In the genomic region with DNA sequence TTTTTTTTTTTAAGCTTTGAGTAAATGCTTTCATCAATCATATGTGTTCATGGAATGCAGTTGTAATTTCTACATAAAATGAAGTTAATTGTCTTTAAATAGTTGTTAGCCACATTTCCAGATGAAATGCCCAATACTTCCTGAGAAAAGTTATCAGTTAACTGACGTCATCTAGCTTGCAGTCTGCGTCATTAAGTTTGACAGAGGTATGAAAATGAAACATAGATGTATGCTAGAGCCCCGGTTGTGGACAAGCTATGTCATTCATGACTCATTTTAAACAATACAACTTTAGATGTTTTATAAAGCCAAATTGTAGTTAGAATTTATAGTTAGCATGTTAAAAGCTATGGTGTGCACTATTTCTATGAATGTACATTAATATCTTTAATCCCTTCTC, we compare ENCODE assay signal across 16 cellular contexts.
A peak's percentile ranks its signal among the peaks of the same experiment; 100 is the strongest.
DNase-seq lines count a peak whose midpoint lies in the region; ATAC-seq and TF ChIP-seq lines count a peak whose summit lies in the region.
"Had no signal": no experiment of that assay in that cellular context is flagged by ENCODE, and none has a peak within 500 bp of the region (broad histone marks: within the 10 kb centered on the region; RNA-seq: fewer than 3 reads in every experiment).

No MANE protein-coding gene starts in this region.

- no peak overlapping the region for H3K4me3 ChIP-seq in AG10803 (ENCODE audit: low read length)
- H3K4me3 ChIP-seq in astrocyte of the spinal cord (ENCODE audit: low read depth, low read length): no peak overlapping the region
- no peak overlapping the region for H3K4me3 ChIP-seq in fibroblast of villous mesenchyme (ENCODE audit: low read depth, low read length)
- H3K4me3 ChIP-seq: sigmoid colon, transverse colon had no signal

- no peak for ATAC-seq in HG03457 (IDR thresholded peaks at IDR 0.05; ENCODE audit: unreplicated experiment)
- ATAC-seq: HCT116, T-cell, WTC11 had no signal

- TF ChIP-seq CTCF in AG10803 (conservative IDR thresholded peaks at IDR 0.05; ENCODE audit: low read length) (no peak), astrocyte of the spinal cord (IDR thresholded peaks at IDR 0.05; ENCODE audit: low read depth, low read length) (no peak), fibroblast of villous mesenchyme (IDR thresholded peaks at IDR 0.05; ENCODE audit: insufficient read depth, low read depth, low read length) (no peak)

- in situ Hi-C loops in astrocyte of the spinal cord (cut with HindIII; ENCODE audit: low sequenced_read_pairs): no loop called here

- DNase-seq in AG10803 (ENCODE audit: low read depth) (peak; percentile 67), HT1080 (ENCODE audit: low read depth) (peak; percentile 31), astrocyte of the spinal cord (ENCODE audit: low read depth, low spot score) (peak; percentile 85), fibroblast of villous mesenchyme (ENCODE audit: low read depth) (peak; percentile 78), DMS 273 (lab: John Stamatoyannopoulos, UW; ENCODE audit: unreplicated experiment) (no peak), SW480 (ENCODE audit: low spot score) (no peak)
- DNase-seq in activated naive CD4-positive, alpha-beta T cell treated with Interleukin-2 at 50 U/mL for 16 hours: no peak
- DNase-seq: midbrain; NCI-H510A; sigmoid colon; stimulated activated CD4-positive, alpha-beta T cell treated with anti-CD3 and anti-CD28 coated beads, Interleukin-4, amount 100 ng/mL, for 4 hours; T-cell; transverse colon had no signal

Comparison
In these comparisons a context has a peak if more than half of its experiments do, and no peak if none do; other contexts are left out.
1. DNase-seq: peak in AG10803 (single experiment), HT1080 (single experiment), astrocyte of the spinal cord (single experiment) and fibroblast of villous mesenchyme (single experiment); none in DMS 273 (single experiment), SW480 (single experiment) and activated naive CD4-positive, alpha-beta T cell treated with Interleukin-2 at 50 U/mL for 16 hours (single experiment).